14 cellular contexts compared by ENCODE assay signal in the genomic region with DNA sequence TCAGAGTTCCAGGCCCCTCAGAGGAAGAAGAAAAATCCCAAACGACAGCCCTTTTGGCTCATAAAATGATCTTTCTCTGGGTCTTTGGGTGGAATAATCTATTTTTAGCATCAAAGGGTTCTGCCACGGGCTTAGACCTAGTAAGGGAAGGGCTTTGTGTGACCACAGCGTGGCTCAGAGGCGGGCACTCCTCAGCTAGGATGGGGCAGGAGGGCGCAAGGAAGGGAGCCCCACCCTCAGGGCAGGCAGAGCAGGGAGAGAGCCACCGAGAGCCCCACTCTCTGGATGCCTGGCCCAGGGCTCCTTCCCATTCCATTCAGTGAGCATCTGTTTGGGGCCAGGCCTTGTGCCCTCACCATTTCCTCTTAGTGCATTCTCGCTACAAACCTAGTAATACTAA. TPM values are rescaled to one million over a fixed set of nuclear protein-coding genes. Genes with fewer than 3 reads are reported as not detected.
A peak's percentile ranks its signal among the peaks of the same experiment; 100 is the strongest.
DNase-seq lines count a peak whose midpoint lies in the region; ATAC-seq and TF ChIP-seq lines count a peak whose summit lies in the region.
"Had no signal": no experiment of that assay in that cellular context is flagged by ENCODE, and none has a peak within 500 bp of the region (broad histone marks: within the 10 kb centered on the region; RNA-seq: fewer than 3 reads in every experiment).

No MANE protein-coding gene starts in this region.

- ATAC-seq in SK-N-SH treated with all-trans-retinoic acid at 6 μM for 48 hours (no peak), IMR-90 (ENCODE audit: low read depth) (no peak)
- ATAC-seq in activated naive CD4-positive, alpha-beta T cell treated with anti-CD3 and anti-CD28 coated beads, Interleukin-2, amount 50 U/mL, for 72 hours: peak in 1 of 2 donors; percentile 17
- no peak for ATAC-seq in natural killer cell treated with Interleukin-12 subunit alpha and Interleukin-12 subunit beta and Interleukin-15 and Interleukin-18, amount 100 ng/mL, for 72 hours

- H3K79me1 ChIP-seq in IMR-90 (ENCODE audit: low read depth in 1 of 2, low read length in 2 of 2): 0 out of 4 replicates have a peak, but pooled peaks cover 0 to 3% of the 10 kb centered on the region in 2 experiments

- peak overlapping the region; percentile 28 for H2BK5ac ChIP-seq in IMR-90 (ENCODE audit: low read depth, low read length, poor library complexity, severe bottlenecking)

- peaks cover 32 to 33% of the 10 kb centered on the region in 2 donors for H3K36me3 Mint-ChIP-seq in activated naive CD4-positive, alpha-beta T cell treated with anti-CD3 and anti-CD28 coated beads, Interleukin-2, amount 50 U/mL, for 72 hours
- peaks cover 27% of the 10 kb centered on the region for H3K36me3 Mint-ChIP-seq in natural killer cell treated with Interleukin-12 subunit alpha and Interleukin-12 subunit beta and Interleukin-15 and Interleukin-18, amount 100 ng/mL, for 72 hours

- dilution Hi-C loops in IMR-90 (cut with HindIII; ENCODE audit: low sequenced_read_pairs, unreplicated experiment): no loop called here

- H3K4ac ChIP-seq in IMR-90 (ENCODE audit: low read depth, low read length): peak overlapping the region; percentile 93

- H3K36me3 ChIP-seq in SK-N-SH (replicated peaks in 1 of 2; ENCODE audit: control insufficient read depth in 1 of 2, insufficient read depth in 2 of 2, low read length in 1 of 2) (no peaks in the 10 kb centered on the region), IMR-90 (ENCODE audit: control insufficient read depth, insufficient read depth, low read length) (no peaks in the 10 kb centered on the region), stomach (no peaks in the 10 kb centered on the region)
- H3K36me3 ChIP-seq: ascending aorta had no signal

- H2BK120ac ChIP-seq in IMR-90 (ENCODE audit: low read depth, low read length): peak overlapping the region; percentile 96

- TF ChIP-seq CTCF in SK-N-SH (IDR thresholded peaks at IDR 0.05) (no peak), IMR-90 (conservative IDR thresholded peaks at IDR 0.05; ENCODE audit: low read depth, low read length) (no peak), stomach (IDR thresholded peaks at IDR 0.05) (no peak)

- H3K23ac ChIP-seq in IMR-90 (ENCODE audit: low read depth, low read length): 0 out of 2 replicates have a peak overlapping the region, but pooled peaks have one; percentile 51

- H3K4me1 Mint-ChIP-seq in natural killer cell treated with Interleukin-12 subunit alpha and Interleukin-12 subunit beta and Interleukin-15 and Interleukin-18, amount 100 ng/mL, for 72 hours (ENCODE audit: low read depth in 2 of 2): peaks cover 53 to 61% of the 10 kb centered on the region in 2 donors

- H3K9ac ChIP-seq in SK-N-SH: no peak overlapping the region
- no peak overlapping the region for H3K9ac ChIP-seq in IMR-90 (ENCODE audit: low read depth, low read length)

- intact Hi-C loops in IMR-90 (cut with micrococcal nuclease): no loop called here
- intact Hi-C loops in stomach (cut with DNase I; ENCODE audit: low total_unique reads): no loop called here

- TF ChIP-seq RAD21 in SK-N-SH (IDR thresholded peaks at IDR 0.05; ENCODE audit: low read length): no peak
- no peak for TF ChIP-seq RAD21 in IMR-90 (IDR thresholded peaks at IDR 0.05; ENCODE audit: low read length)

- H3K4me2 ChIP-seq in SK-N-SH (no peak overlapping the region), IMR-90 (ENCODE audit: low read depth, low read length) (no peak overlapping the region)

- H3K27ac Mint-ChIP-seq in activated naive CD4-positive, alpha-beta T cell treated with anti-CD3 and anti-CD28 coated beads, Interleukin-2, amount 50 U/mL, for 72 hours: peak overlapping the region; percentile 75 to 76
- peak overlapping the region; percentile 11 to 66 for H3K27ac Mint-ChIP-seq in natural killer cell treated with Interleukin-12 subunit alpha and Interleukin-12 subunit beta and Interleukin-15 and Interleukin-18, amount 100 ng/mL, for 72 hours

- H3K27me3 ChIP-seq in SK-N-SH (ENCODE audit: insufficient read depth): no peaks in the 10 kb centered on the region
- H3K27me3 ChIP-seq in IMR-90 (ENCODE audit: control insufficient read depth, insufficient read depth, low read length): no peaks in the 10 kb centered on the region
- H3K27me3 ChIP-seq in stomach: peaks cover 0 to 62% (median 16%) of the 10 kb centered on the region in 3 donors
- H3K27me3 ChIP-seq: ascending aorta had no signal

- 69% methylated on average over 7 of the region's 7 CpGs for WGBS in SK-N-SH (ENCODE audit: low lambda C conversion rate)
- 76% methylated on average over 4 of the region's 7 CpGs; no CpG with 5 or more reads in 1 of the 2 experiments for WGBS in IMR-90 (ENCODE audit: extremely low coverage in 2 of 2, insufficient read length in 1 of 2), 2 experiments
- 53 to 70% (median 63%) methylated on average over 7 of the region's 7 CpGs for WGBS in stomach, 5 donors

- POLR2A ChIA-PET in SK-N-SH (lab: Yijun Ruan, JAX): interaction anchor here (0.8 kb wide), 1 partner anchor 20 kb away, joined by 3 read pairs; no protein-coding TSS in a partner anchor
- POLR2A ChIA-PET in IMR-90 (lab: Charles Lee; ENCODE audit: unreplicated experiment): no interaction called here

- H2AFZ ChIP-seq in SK-N-SH (ENCODE audit: low read depth) (peak overlapping the region; percentile 63; the same call in 1 of the 2 replicates), IMR-90 (replicated peaks; ENCODE audit: low read length, poor library complexity) (peak overlapping the region; percentile 52)

- H3K4me3 ChIP-seq in SK-N-SH (ENCODE audit: low read depth in 2 of 2, low read length in 1 of 2) (no peak overlapping the region), IMR-90 (ENCODE audit: insufficient read depth, low read depth, low read length) (no peak overlapping the region), stomach (no peak overlapping the region)
- H3K4me3 ChIP-seq: ascending aorta had no signal

- TF ChIP-seq POLR2A in IMR-90 (IDR thresholded peaks at IDR 0.05; ENCODE audit: low read depth, low read length): no peak
- no peak for TF ChIP-seq POLR2A in stomach (IDR thresholded peaks at IDR 0.05)

- peaks cover 6% of the 10 kb centered on the region; the same call in 1 of the 2 replicates for H3K9me3 ChIP-seq in SK-N-SH
- H3K9me3 ChIP-seq in IMR-90 (ENCODE audit: control insufficient read depth, insufficient read depth, low read length): peaks cover 16% of the 10 kb centered on the region
- peaks cover 6 to 28% (median 26%) of the 10 kb centered on the region in 4 donors for H3K9me3 ChIP-seq in stomach

- H2BK20ac ChIP-seq in IMR-90 (ENCODE audit: low read depth, low read length): peak overlapping the region; percentile 81

- peak overlapping the region; percentile 88 for H2AK5ac ChIP-seq in IMR-90 (ENCODE audit: low read depth, low read length)

- H3K27me3 Mint-ChIP-seq in natural killer cell treated with Interleukin-12 subunit alpha and Interleukin-12 subunit beta and Interleukin-15 and Interleukin-18, amount 100 ng/mL, for 72 hours: peaks cover 9 to 11% of the 10 kb centered on the region in 2 donors

- H3K56ac ChIP-seq in IMR-90 (ENCODE audit: extremely low read depth, insufficient read depth, low read length): no peak overlapping the region

- peak overlapping the region; percentile 75 for H4K5ac ChIP-seq in IMR-90 (ENCODE audit: low read depth, low read length)

- no peaks in the 10 kb centered on the region for H3K79me2 ChIP-seq in SK-N-SH (ENCODE audit: insufficient read depth)

- H4K20me1 ChIP-seq in SK-N-SH (ENCODE audit: insufficient read depth) (no peaks in the 10 kb centered on the region), IMR-90 (ENCODE audit: insufficient read depth, low read length) (no peaks in the 10 kb centered on the region)

- peaks cover 24 to 26% of the 10 kb centered on the region in 2 donors for H3K9me3 Mint-ChIP-seq in activated naive CD4-positive, alpha-beta T cell treated with anti-CD3 and anti-CD28 coated beads, Interleukin-2, amount 50 U/mL, for 72 hours
- peaks cover 21% of the 10 kb centered on the region for H3K9me3 Mint-ChIP-seq in natural killer cell treated with Interleukin-12 subunit alpha and Interleukin-12 subunit beta and Interleukin-15 and Interleukin-18, amount 100 ng/mL, for 72 hours

- no peak for DNase-seq in SK-N-SH
- no peak for DNase-seq in IMR-90
- DNase-seq in activated naive CD4-positive, alpha-beta T cell treated with anti-CD3 and anti-CD28 coated beads, Interleukin-2, amount 50 U/mL, for 72 hours (ENCODE audit: low spot score in 2 of 2): no peak
- DNase-seq in natural killer cell treated with Interleukin-12 subunit alpha and Interleukin-12 subunit beta and Interleukin-15 and Interleukin-18, amount 100 ng/mL, for 72 hours (ENCODE audit: low spot score): no peak
- no peak for DNase-seq in stomach
- no peak for DNase-seq in NCI-H524 treated with DMSO at 0.1 percent for 48 hours (lab: John Stamatoyannopoulos, UW)
- no peak for DNase-seq in AML-193 (lab: John Stamatoyannopoulos, UW)
- DNase-seq: head of caudate nucleus, islet precursor cell, SHP77 had no signal

- in situ Hi-C loops in IMR-90 (cut with MboI; ENCODE audit: low sequenced_read_pairs): no loop called here

- H3K4me3 Mint-ChIP-seq in natural killer cell treated with Interleukin-12 subunit alpha and Interleukin-12 subunit beta and Interleukin-15 and Interleukin-18, amount 100 ng/mL, for 72 hours: peak overlapping the region; percentile 27
- H3K4me3 Mint-ChIP-seq: dendritic cell treated with granulocyte-macrophage colony-stimulating factor and Interleukin-4, amounts not matched to agents 40 ng/mL and 50 ng/mL, for 4 days had no signal

- no peaks in the 10 kb centered on the region for H3K9me2 ChIP-seq in SK-N-SH

- peak overlapping the region; percentile 56 for H3K18ac ChIP-seq in IMR-90 (ENCODE audit: low read depth, low read length)

- peaks cover 0 to 13% of the 10 kb centered on the region in 2 experiments; a peak in 1 of 4 replicates for H3K4me1 ChIP-seq in SK-N-SH (ENCODE audit: control insufficient read depth in 1 of 2, insufficient read depth in 2 of 2, low read depth in 1 of 2, low read length in 1 of 2)
- peaks cover 24% of the 10 kb centered on the region for H3K4me1 ChIP-seq in IMR-90 (ENCODE audit: control insufficient read depth, insufficient read depth, low read length)
- no peaks in the 10 kb centered on the region for H3K4me1 ChIP-seq in stomach
- H3K4me1 ChIP-seq: ascending aorta had no signal

- CTCF ChIA-PET in SK-N-SH (lab: Yijun Ruan, JAX) (interaction anchor here (0.6 to 1.9 kb wide), 2 partner anchors 12 to 130 kb away, joined by 3 to 6 read pairs; no protein-coding TSS in a partner anchor), IMR-90 (lab: Yijun Ruan, JAX) (interaction anchor here (0.7 to 1.1 kb wide), 2 partner anchors 11 to 60 kb away, joined by 4 read pairs; no protein-coding TSS in a partner anchor)

- H3K27ac ChIP-seq in SK-N-SH (ENCODE audit: low read depth in 2 of 2, low read length in 1 of 2): no peak overlapping the region
- no peak overlapping the region; the same call in 1 of the 2 replicates for H3K27ac ChIP-seq in IMR-90 (ENCODE audit: insufficient read depth, low read length)
- no peak overlapping the region for H3K27ac ChIP-seq in stomach
- H3K27ac ChIP-seq: 22Rv1, ascending aorta had no signal

- H2BK15ac ChIP-seq in IMR-90 (ENCODE audit: low read depth, low read length): peak overlapping the region; percentile 18; the same call in 2 of the 3 replicates

- no TSS peak for BruUV-seq in IMR-90 (replicated peaks; lab: Mats Ljungman, UMichigan)

- H4K8ac ChIP-seq in IMR-90 (ENCODE audit: low read depth in 2 of 2, low read length in 2 of 2): peak overlapping the region; percentile 24 to 85; a peak in 3 of 4 replicates

- peaks cover 12% of the 10 kb centered on the region for H3K9me1 ChIP-seq in IMR-90 (ENCODE audit: insufficient read depth, low read length)

- peak overlapping the region; percentile 59 for H3K14ac ChIP-seq in IMR-90 (replicated peaks; ENCODE audit: low read depth, low read length)

- peak overlapping the region; percentile 84 for H4K91ac ChIP-seq in IMR-90 (ENCODE audit: insufficient read depth, low read depth, low read length)

- no peaks in the 10 kb centered on the region for H3F3A ChIP-seq in SK-N-SH (replicated peaks; ENCODE audit: insufficient read depth)

- H2AK9ac ChIP-seq in IMR-90 (replicated peaks; ENCODE audit: low read depth, low read length, poor library complexity): peak overlapping the region; percentile 47

- TF ChIP-seq EP300 in SK-N-SH (IDR thresholded peaks at IDR 0.05; ENCODE audit: borderline replicate concordance in 1 of 2, low read depth in 1 of 2, low read length in 1 of 2) (no peak), stomach (IDR thresholded peaks at IDR 0.05) (no peak)

RNA-seq across cellular contexts. Expression of a gene that starts 41.5 kb away (rescaled TPM):
- polyA plus RNA-seq in SK-N-SH (2012; rRNA removed) (not detected in 2 replicates), IMR-90 (2012; rRNA removed) (0.07 TPM in 2 replicates), stomach (1 to 10 TPM; 1.5 to 4.0 (median 2.6) TPM)
- not detected in 2 replicates for polyA plus RNA-seq in SK-N-SH (2012; cell fraction: cytosol; rRNA removed)
- not detected in 2 replicates for polyA plus RNA-seq in SK-N-SH (2012; cell fraction: nucleus; rRNA removed)
- total RNA-seq in IMR-90 (2012; rRNA removed) (not detected in 2 replicates), stomach (1 to 10 TPM in 3 of 5 donors, under 1 TPM in 1, not detected in 1; 0.29 to 6.1 (median 3.2) TPM)
- polyA plus RNA-seq in IMR-90 (2012; cell fraction: cytosol; rRNA removed): 0.01 and 0.04 TPM in 2 replicates
- 0.02 TPM in 1 of 2 replicates, not detected in the other for polyA plus RNA-seq in IMR-90 (2012; cell fraction: nucleus; rRNA removed; ENCODE audit: low replicate concordance)
- total RNA-seq in activated naive CD4-positive, alpha-beta T cell treated with anti-CD3 and anti-CD28 coated beads, Interleukin-2, amount 50 U/mL, for 72 hours: 100 to 1,000 TPM; 119 to 136 TPM
- 100 to 1,000 TPM; 177 to 186 TPM for total RNA-seq in natural killer cell treated with Interleukin-12 subunit alpha and Interleukin-12 subunit beta and Interleukin-15 and Interleukin-18, amount 100 ng/mL, for 72 hours

Comparison
In these comparisons a context has a peak if more than half of its experiments do, and no peak if none do; other contexts are left out.
1. RNA of a gene that starts 41.5 kb away (total RNA-seq): 177 to 186 TPM in natural killer cell treated with Interleukin-12 subunit alpha and Interleukin-12 subunit beta and Interleukin-15 and Interleukin-18, amount 100 ng/mL, for 72 hours and 119 to 136 TPM in activated naive CD4-positive, alpha-beta T cell treated with anti-CD3 and anti-CD28 coated beads, Interleukin-2, amount 50 U/mL, for 72 hours; 0.29 to 6.1 TPM in stomach and not detected in IMR-90; every median in the first group is over 10 times any median in the second.